Comparison of ENCODE assay signal across 7 cellular contexts in genomic region chr3:72123908-72124441, GRCh38.
A peak's percentile ranks its signal among the peaks of the same experiment; 100 is the strongest.
DNase-seq lines count a peak whose midpoint lies in the region; ATAC-seq lines count a peak whose summit lies in the region.

No MANE protein-coding gene starts in this region.

- ATAC-seq in GM18861 (IDR thresholded peaks at IDR 0.05; ENCODE audit: unreplicated experiment), result peak; percentile 71
- ATAC-seq in HG03060 (IDR thresholded peaks at IDR 0.05; ENCODE audit: low read depth, unreplicated experiment), result peak; percentile 84

- peak; percentile 90 for DNase-seq in astrocyte of the hippocampus (ENCODE audit: low read depth, low spot score)
- DNase-seq in mucosa of gallbladder (ENCODE audit: low spot score), result peak; percentile 86
- no peak for DNase-seq in NCI-H2227 (lab: John Stamatoyannopoulos, UW; ENCODE audit: unreplicated experiment)
- DNase-seq in NCI-H1694 treated with DMSO at 0.1 percent for 48 hours (lab: John Stamatoyannopoulos, UW), result no peak
- DNase-seq in NCI-H82 (lab: John Stamatoyannopoulos, UW), result no peak

Comparison
In these comparisons a context has a peak if more than half of its experiments do, and no peak if none do; other contexts are left out.
1. DNase-seq: peak in astrocyte of the hippocampus (single experiment) and mucosa of gallbladder (single experiment); none in NCI-H2227 (single experiment), NCI-H1694 treated with DMSO at 0.1 percent for 48 hours (single experiment) and NCI-H82 (single experiment).